Comparison of ENCODE assay signal across 2 cellular contexts in the genomic region with DNA sequence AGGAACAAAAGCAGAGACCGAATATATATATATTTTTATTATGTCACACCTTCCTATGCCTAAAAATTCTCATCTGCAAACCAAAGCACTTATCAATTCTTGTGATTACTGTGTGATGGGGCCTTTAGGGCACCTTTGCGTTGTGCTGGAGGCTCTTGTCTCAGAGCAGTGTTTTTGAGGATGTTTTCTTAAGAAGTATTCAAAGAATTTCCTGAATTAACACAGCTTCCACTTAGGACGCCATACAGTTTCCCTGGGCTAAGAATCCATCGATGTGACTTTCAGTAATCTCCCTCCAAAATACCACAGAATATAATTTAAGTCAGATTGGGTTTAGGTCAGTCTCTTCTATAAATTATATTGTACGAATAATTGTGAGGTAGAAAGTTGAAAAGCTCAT.
TF ChIP-seq lines count a peak whose summit lies in the region.

No MANE protein-coding gene starts in this region.

TF ChIP-seq in WTC11, 78 proteins besides CTCF, POLR2A, EP300 and RAD21:
- TF ChIP-seq ESRRA (CRISPR knock-in tag; IDR thresholded peaks at IDR 0.05; ENCODE audit: borderline replicate concordance) (no peak), NFYB (CRISPR knock-in tag; conservative IDR thresholded peaks at IDR 0.05; ENCODE audit: low read depth) (no peak), ELF4 (CRISPR knock-in tag; IDR thresholded peaks at IDR 0.05; ENCODE audit: low read depth) (no peak), ZNF671 (CRISPR knock-in tag; IDR thresholded peaks at IDR 0.05) (no peak), SMAD4 (CRISPR knock-in tag; IDR thresholded peaks at IDR 0.05) (no peak), SMAD3 (CRISPR knock-in tag; IDR thresholded peaks at IDR 0.05; ENCODE audit: borderline replicate concordance) (no peak)
- TF ChIP-seq, protein P1, sequence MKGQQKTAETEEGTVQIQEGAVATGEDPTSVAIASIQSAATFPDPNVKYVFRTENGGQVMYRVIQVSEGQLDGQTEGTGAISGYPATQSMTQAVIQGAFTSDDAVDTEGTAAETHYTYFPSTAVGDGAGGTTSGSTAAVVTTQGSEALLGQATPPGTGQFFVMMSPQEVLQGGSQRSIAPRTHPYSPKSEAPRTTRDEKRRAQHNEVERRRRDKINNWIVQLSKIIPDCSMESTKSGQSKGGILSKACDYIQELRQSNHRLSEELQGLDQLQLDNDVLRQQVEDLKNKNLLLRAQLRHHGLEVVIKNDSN (CRISPR knock-in tag; IDR thresholded peaks at IDR 0.05): no peak
- TF ChIP-seq, protein P2, sequence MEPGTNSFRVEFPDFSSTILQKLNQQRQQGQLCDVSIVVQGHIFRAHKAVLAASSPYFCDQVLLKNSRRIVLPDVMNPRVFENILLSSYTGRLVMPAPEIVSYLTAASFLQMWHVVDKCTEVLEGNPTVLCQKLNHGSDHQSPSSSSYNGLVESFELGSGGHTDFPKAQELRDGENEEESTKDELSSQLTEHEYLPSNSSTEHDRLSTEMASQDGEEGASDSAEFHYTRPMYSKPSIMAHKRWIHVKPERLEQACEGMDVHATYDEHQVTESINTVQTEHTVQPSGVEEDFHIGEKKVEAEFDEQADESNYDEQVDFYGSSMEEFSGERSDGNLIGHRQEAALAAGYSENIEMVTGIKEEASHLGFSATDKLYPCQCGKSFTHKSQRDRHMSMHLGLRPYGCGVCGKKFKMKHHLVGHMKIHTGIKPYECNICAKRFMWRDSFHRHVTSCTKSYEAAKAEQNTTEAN (CRISPR knock-in tag; IDR thresholded peaks at IDR 0.05): no peak

TF ChIP-seq in endothelial cell of umbilical vein, 7 proteins besides CTCF, POLR2A, EP300 and RAD21 (continued from another document):
- TF ChIP-seq GATA2 (IDR thresholded peaks at IDR 0.05; ENCODE audit: insufficient read depth, insufficient read length, low read depth, low read length) (no peak), EZH2 (IDR thresholded peaks at IDR 0.05; ENCODE audit: borderline replicate concordance, low read depth, low read length, severe bottlenecking) (no peak), JUN (IDR thresholded peaks at IDR 0.05; ENCODE audit: borderline replicate concordance, insufficient read depth, insufficient read length, low read depth) (no peak), POLR2AphosphoS5 (IDR thresholded peaks at IDR 0.05; ENCODE audit: insufficient read depth, low read depth, low read length) (no peak), MYC (IDR thresholded peaks at IDR 0.05; ENCODE audit: low read depth, low read length) (no peak)
- TF ChIP-seq, protein P3, sequence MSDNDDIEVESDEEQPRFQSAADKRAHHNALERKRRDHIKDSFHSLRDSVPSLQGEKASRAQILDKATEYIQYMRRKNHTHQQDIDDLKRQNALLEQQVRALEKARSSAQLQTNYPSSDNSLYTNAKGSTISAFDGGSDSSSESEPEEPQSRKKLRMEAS (IDR thresholded peaks at IDR 0.05; ENCODE audit: insufficient read depth, insufficient read length): no peak
